Comparison of ENCODE assay signal across 8 cellular contexts in genomic region chr9:136328011-136328621, GRCh38. TPM values are rescaled to one million over a fixed set of nuclear protein-coding genes. Genes with fewer than 3 reads are reported as not detected.
A peak's percentile ranks its signal among the peaks of the same experiment; 100 is the strongest.
DNase-seq lines count a peak whose midpoint lies in the region; ATAC-seq lines count a peak whose summit lies in the region.

No MANE protein-coding gene starts in this region.

- no peaks in the 10 kb centered on the region for H3K9me3 ChIP-seq in thymus (ENCODE audit: control insufficient read depth)

- H3K36me3 ChIP-seq in thymus (ENCODE audit: control insufficient read depth, insufficient read depth), result no peaks in the 10 kb centered on the region

- peak overlapping the region; percentile 48 for H3K4me3 Mint-ChIP-seq in activated T-helper 2 cell treated with anti-CD3 and anti-CD28 coated beads, Interferon-gamma antibody, Interleukin-2, Interleukin-4, amounts not matched to agents 10 μg/mL and 5 μg/mL and 100 μg/mL, durations not matched to agents 14 hours and 24 hours and 36 hours (ENCODE audit: low read depth)

- intact Hi-C loops in activated T-helper 2 cell treated with anti-CD3 and anti-CD28 coated beads, Interferon-gamma antibody, Interleukin-2, Interleukin-4, amounts not matched to agents 10 μg/mL and 5 μg/mL and 100 μg/mL, durations not matched to agents 14 hours and 24 hours and 36 hours (cut with micrococcal nuclease), result loop anchor here (10.0 kb wide), 1 partner anchor 77 kb away; the partner anchor contains the start of gene SNAPC4

- H3K4me3 ChIP-seq in thymus (ENCODE audit: low read length), result peak overlapping the region; percentile 70

- H3K9me3 Mint-ChIP-seq in activated T-helper 2 cell treated with anti-CD3 and anti-CD28 coated beads, Interferon-gamma antibody, Interleukin-2, Interleukin-4, amounts not matched to agents 10 μg/mL and 5 μg/mL and 100 μg/mL, durations not matched to agents 14 hours and 24 hours and 36 hours, result no peaks in the 10 kb centered on the region

- H3K27ac Mint-ChIP-seq in activated T-helper 2 cell treated with anti-CD3 and anti-CD28 coated beads, Interferon-gamma antibody, Interleukin-2, Interleukin-4, amounts not matched to agents 10 μg/mL and 5 μg/mL and 100 μg/mL, durations not matched to agents 14 hours and 24 hours and 36 hours, result no peak overlapping the region

- no peak for ATAC-seq in GM19397 (IDR thresholded peaks at IDR 0.05; ENCODE audit: unreplicated experiment)
- no peak for ATAC-seq in GM21360 (IDR thresholded peaks at IDR 0.05; ENCODE audit: unreplicated experiment)
- no peak for ATAC-seq in HG03457 (IDR thresholded peaks at IDR 0.05; ENCODE audit: unreplicated experiment)

- H3K27me3 ChIP-seq in thymus (ENCODE audit: control insufficient read depth, insufficient read depth), result no peaks in the 10 kb centered on the region

- peaks cover 26% of the 10 kb centered on the region for H3K4me1 ChIP-seq in thymus (ENCODE audit: control insufficient read depth, insufficient read depth, low read length)

- 22% methylated on average over 13 of the region's 13 CpGs for WGBS in thymus

- peak; percentile 32 for DNase-seq in activated CD4-positive, alpha-beta T cell treated with anti-CD3 and anti-CD28 coated beads for 48 hours
- no peak for DNase-seq in activated CD4-positive, alpha-beta T cell treated with anti-CD3 and anti-CD28 coated beads, Interleukin-2, amount 50 U/mL, for 1 hour
- no peak for DNase-seq in activated T-helper 2 cell treated with anti-CD3 and anti-CD28 coated beads, Interferon-gamma antibody, Interleukin-2, Interleukin-4, amounts not matched to agents 10 μg/mL and 5 μg/mL and 100 μg/mL, durations not matched to agents 14 hours and 24 hours and 36 hours (ENCODE audit: low spot score)
- DNase-seq in iris pigment epithelial cell (ENCODE audit: low read depth), result peak; percentile 18

- no peak overlapping the region for H3K27ac ChIP-seq in thymus (ENCODE audit: low read depth)

- no peaks in the 10 kb centered on the region for H3K36me3 Mint-ChIP-seq in activated T-helper 2 cell treated with anti-CD3 and anti-CD28 coated beads, Interferon-gamma antibody, Interleukin-2, Interleukin-4, amounts not matched to agents 10 μg/mL and 5 μg/mL and 100 μg/mL, durations not matched to agents 14 hours and 24 hours and 36 hours (ENCODE audit: low read depth)

- H3K27me3 Mint-ChIP-seq in activated T-helper 2 cell treated with anti-CD3 and anti-CD28 coated beads, Interferon-gamma antibody, Interleukin-2, Interleukin-4, amounts not matched to agents 10 μg/mL and 5 μg/mL and 100 μg/mL, durations not matched to agents 14 hours and 24 hours and 36 hours (ENCODE audit: low read depth), result no peaks in the 10 kb centered on the region

- peaks cover 5% of the 10 kb centered on the region for H3K4me1 Mint-ChIP-seq in activated T-helper 2 cell treated with anti-CD3 and anti-CD28 coated beads, Interferon-gamma antibody, Interleukin-2, Interleukin-4, amounts not matched to agents 10 μg/mL and 5 μg/mL and 100 μg/mL, durations not matched to agents 14 hours and 24 hours and 36 hours (ENCODE audit: low read depth)

RNA-seq across cellular contexts. Expression of gene GPSM1, which starts 0.8 kb away (rescaled TPM):
- total RNA-seq in activated T-helper 2 cell treated with anti-CD3 and anti-CD28 coated beads, Interferon-gamma antibody, Interleukin-2, Interleukin-4, amounts not matched to agents 10 μg/mL and 5 μg/mL and 100 μg/mL, durations not matched to agents 14 hours and 24 hours and 36 hours, result 24.5 and 25.8 TPM in 2 replicates
- polyA plus RNA-seq in thymus, result 13.1 TPM

RNA-seq across cellular contexts. Expression of gene CCDC187, which starts 24.2 kb away (rescaled TPM):
- total RNA-seq in activated T-helper 2 cell treated with anti-CD3 and anti-CD28 coated beads, Interferon-gamma antibody, Interleukin-2, Interleukin-4, amounts not matched to agents 10 μg/mL and 5 μg/mL and 100 μg/mL, durations not matched to agents 14 hours and 24 hours and 36 hours, result 0.02 TPM in 1 of 2 replicates, not detected in the other
- 0.23 TPM for polyA plus RNA-seq in thymus

RNA-seq across cellular contexts. Expression of gene DNLZ, which starts 35.4 kb away (rescaled TPM):
- total RNA-seq in activated T-helper 2 cell treated with anti-CD3 and anti-CD28 coated beads, Interferon-gamma antibody, Interleukin-2, Interleukin-4, amounts not matched to agents 10 μg/mL and 5 μg/mL and 100 μg/mL, durations not matched to agents 14 hours and 24 hours and 36 hours, result 25.4 and 31.0 TPM in 2 replicates
- polyA plus RNA-seq in thymus, result 15.7 TPM

RNA-seq across cellular contexts. Expression of gene CARD9, which starts 45.4 kb away (rescaled TPM):
- 16.2 and 17.6 TPM in 2 replicates for total RNA-seq in activated T-helper 2 cell treated with anti-CD3 and anti-CD28 coated beads, Interferon-gamma antibody, Interleukin-2, Interleukin-4, amounts not matched to agents 10 μg/mL and 5 μg/mL and 100 μg/mL, durations not matched to agents 14 hours and 24 hours and 36 hours
- polyA plus RNA-seq in thymus, result 3.5 TPM

Comparison
In these comparisons a context has a peak if more than half of its experiments do, and no peak if none do; other contexts are left out.
1. DNase-seq: peak in activated CD4-positive, alpha-beta T cell treated with anti-CD3 and anti-CD28 coated beads for 48 hours (single experiment) and iris pigment epithelial cell (single experiment); none in activated CD4-positive, alpha-beta T cell treated with anti-CD3 and anti-CD28 coated beads, Interleukin-2, amount 50 U/mL, for 1 hour (single experiment) and activated T-helper 2 cell treated with anti-CD3 and anti-CD28 coated beads, Interferon-gamma antibody, Interleukin-2, Interleukin-4, amounts not matched to agents 10 μg/mL and 5 μg/mL and 100 μg/mL, durations not matched to agents 14 hours and 24 hours and 36 hours (single experiment).